8 cellular contexts compared by ENCODE assay signal in the genomic region with DNA sequence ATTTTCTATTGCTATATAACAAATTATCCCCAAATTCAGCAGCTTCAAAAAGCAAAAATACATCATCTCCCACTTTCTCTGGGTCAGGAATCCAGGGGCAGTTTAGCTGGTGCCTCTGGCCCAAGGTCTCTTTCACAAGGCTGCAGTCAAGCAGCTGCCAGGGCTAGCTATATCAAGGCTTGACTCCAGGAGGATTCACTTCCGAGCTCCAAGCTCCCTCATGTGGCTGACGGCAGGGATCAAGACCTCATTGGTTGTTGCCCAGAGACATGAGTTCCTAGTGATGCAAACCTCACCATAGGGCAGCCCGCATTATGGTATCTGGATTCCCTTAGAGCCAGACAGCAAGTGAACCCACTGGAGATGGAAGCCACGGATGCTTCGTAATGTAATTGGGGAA. TPM values are rescaled to one million over a fixed set of nuclear protein-coding genes. Genes with fewer than 3 reads are reported as not detected.
DNase-seq lines count a peak whose midpoint lies in the region; ATAC-seq and TF ChIP-seq lines count a peak whose summit lies in the region.

No MANE protein-coding gene starts in this region.

- intact Hi-C loops in lower leg skin (cut with DNase I; ENCODE audit: low total_unique reads) = no loop called here

- no peak for TF ChIP-seq POLR2A in lower leg skin (IDR thresholded peaks at IDR 0.05)

- H3K4me3 ChIP-seq in AG09309 (ENCODE audit: control insufficient read depth, low read depth, low read length) (no peak overlapping the region), cardiac fibroblast (replicated peaks in 1 of 2; ENCODE audit: low read depth in 2 of 2, low read length in 2 of 2) (no peak overlapping the region), lower leg skin (ENCODE audit: low read depth, poor library complexity, severe bottlenecking) (no peak overlapping the region)

- no peaks in the 10 kb centered on the region for H3K36me3 Mint-ChIP-seq in mesothelial cell of epicardium

- H3K27ac Mint-ChIP-seq in mesothelial cell of epicardium = no peak overlapping the region

- H3K9me3 Mint-ChIP-seq in mesothelial cell of epicardium = no peaks in the 10 kb centered on the region

- no peak overlapping the region for H3K4me3 Mint-ChIP-seq in mesothelial cell of epicardium

- in situ Hi-C loops in KBM-7 (cut with MboI; ENCODE audit: low pct_unique_long_range_greater_than_20kb, low sequenced_read_pairs) = no loop called here

- H3K4me1 Mint-ChIP-seq in mesothelial cell of epicardium = peaks cover 4% of the 10 kb centered on the region

- DNase-seq in AG09309 (ENCODE audit: low read depth) = no peak
- peak; percentile 33 for DNase-seq in KBM-7
- peak; percentile 86 to 88 for DNase-seq in cardiac fibroblast (ENCODE audit: low read depth in 2 of 2)
- peak; percentile 83 for DNase-seq in left lobe of liver (ENCODE audit: low spot score)
- DNase-seq in mesothelial cell of epicardium (ENCODE audit: low spot score in 2 of 2, unreplicated experiment in 2 of 2) = no peak
- no peak for DNase-seq in Kasumi-1 (lab: John Stamatoyannopoulos, UW)
- no peak for DNase-seq in lower leg skin (ENCODE audit: low spot score in 2 of 2)

- H3K27me3 Mint-ChIP-seq in mesothelial cell of epicardium (ENCODE audit: low read depth) = no peaks in the 10 kb centered on the region

- WGBS in lower leg skin, 2 donors = 52 to 67% methylated on average over 5 of the region's 5 CpGs

- ATAC-seq in left lobe of liver = peak; percentile 75
- no peak for ATAC-seq in GM18868 (IDR thresholded peaks at IDR 0.05; ENCODE audit: unreplicated experiment)

- TF ChIP-seq CTCF in AG09309 (IDR thresholded peaks at IDR 0.05; ENCODE audit: control insufficient read depth, insufficient read depth, low read depth, low read length, missing control alignments) = peak; percentile 59
- peak; percentile 62 for TF ChIP-seq CTCF in cardiac fibroblast (IDR thresholded peaks at IDR 0.05; ENCODE audit: low read depth, low read length)
- TF ChIP-seq CTCF in mesothelial cell of epicardium (IDR thresholded peaks at IDR 0.05; ENCODE audit: unreplicated experiment) = no peak
- TF ChIP-seq CTCF in lower leg skin (IDR thresholded peaks at IDR 0.05) = no peak

RNA-seq across cellular contexts. Expression of a gene that starts 1.3 kb away (rescaled TPM):
- 74.8 TPM for total RNA-seq in left lobe of liver
- total RNA-seq in mesothelial cell of epicardium = not detected in 3 replicates
- 1 to 10 TPM in 1 of 4 donors, under 1 TPM in 2, not detected in 1; 0.15 to 1.4 (median 0.23) TPM for total RNA-seq in lower leg skin

RNA-seq across cellular contexts. Expression of a gene that starts 42.5 kb away (rescaled TPM):
- total RNA-seq in left lobe of liver (0.78 TPM), mesothelial cell of epicardium (not detected in 3 replicates), lower leg skin (1 to 10 TPM in 1 of 4 donors, under 1 TPM in 1, not detected in 2; 0.76 to 8.9 TPM)

RNA-seq across cellular contexts. Expression of a gene that starts 56.2 kb away (rescaled TPM):
- total RNA-seq in left lobe of liver (not detected), mesothelial cell of epicardium (not detected in 3 replicates), lower leg skin (not detected)

Comparison
In these comparisons a context has a peak if more than half of its experiments do, and no peak if none do; other contexts are left out.
1. DNase-seq: peak in KBM-7 (single experiment), cardiac fibroblast (2 of 2) and left lobe of liver (single experiment); none in AG09309 (single experiment), mesothelial cell of epicardium (0 of 2), Kasumi-1 (0 of 2) and lower leg skin (0 of 2).
2. CTCF ChIP-seq: peak in AG09309 (single experiment) and cardiac fibroblast (single experiment); none in mesothelial cell of epicardium (single experiment) and lower leg skin (0 of 3).
3. RNA of a gene that starts 1.3 kb away (total RNA-seq): 74.8 TPM in left lobe of liver (single experiment); 0.15 to 1.4 TPM in lower leg skin and not detected in mesothelial cell of epicardium; every median in the first group is over 10 times any median in the second.